In genomic region chr16:13919330-13919682, GRCh38 we compare ENCODE assay signal across 7 cellular contexts.
DNase-seq lines count a peak whose midpoint lies in the region; ATAC-seq and TF ChIP-seq lines count a peak whose summit lies in the region.

No MANE protein-coding gene starts in this region.

- H3K36me3 ChIP-seq in neuron (ENCODE audit: insufficient read depth, low read length): peaks cover 11% of the 10 kb centered on the region

- H3K9me3 ChIP-seq in neuron (ENCODE audit: low read length): no peaks in the 10 kb centered on the region

- no peak overlapping the region for H3K4me3 ChIP-seq in GM12865 (ENCODE audit: low read depth, low read length)
- H3K4me3 ChIP-seq in WI38 (ENCODE audit: low read depth, low read length): peak overlapping the region; percentile 39; the same call in 1 of the 2 replicates
- peak overlapping the region; percentile 34 for H3K4me3 ChIP-seq in neuron (ENCODE audit: low read length)

- TF ChIP-seq CTCF in GM12865 (IDR thresholded peaks at IDR 0.05; ENCODE audit: insufficient read depth, low read depth, low read length, missing control alignments) (peak; percentile 29), WI38 (IDR thresholded peaks at IDR 0.05; ENCODE audit: low read depth, low read length) (no peak)

- H3K27me3 ChIP-seq in neuron (ENCODE audit: insufficient read depth, low read length): no peaks in the 10 kb centered on the region

- no peak overlapping the region for H2AFZ ChIP-seq in neuron (ENCODE audit: low read depth, low read length)

- no peak for ATAC-seq in GM18519 (IDR thresholded peaks at IDR 0.05; ENCODE audit: low FRiP score, unreplicated experiment)

- DNase-seq in GM12865 (ENCODE audit: low read depth) (peak; percentile 40), NCI-H146 (lab: John Stamatoyannopoulos, UW) (peak; percentile 65), fibroblast of peridontal ligament (ENCODE audit: extremely low read depth) (peak; percentile 51), HPDE6-E6E7 (ENCODE audit: extremely low spot score) (no peak)

- peaks cover 12% of the 10 kb centered on the region for H3K4me1 ChIP-seq in neuron (ENCODE audit: insufficient read depth, low read length)
